ENCODE assay signal across 10 cellular contexts in genomic region chr1:93702828-93703183, GRCh38. TPM values are rescaled to one million over a fixed set of nuclear protein-coding genes. Genes with fewer than 3 reads are reported as not detected.
DNase-seq lines count a peak whose midpoint lies in the region; ATAC-seq, FAIRE-seq and TF ChIP-seq lines count a peak whose summit lies in the region.
"Had no signal": no experiment of that assay in that cellular context is flagged by ENCODE, and none has a peak within 500 bp of the region (broad histone marks: within the 10 kb centered on the region; RNA-seq: fewer than 3 reads in every experiment).

No MANE protein-coding gene starts in this region.

- peaks cover 60% of the 10 kb centered on the region for H3K4me1 Mint-ChIP-seq in stimulated activated memory B cell treated with anti-CD40 and anti-IgM and Interleukin-4, amounts not matched to agents 10 μg/mL and 1 μg/mL and 100 μg/mL, for 72 hours

- no peaks in the 10 kb centered on the region for H3K9me3 Mint-ChIP-seq in stimulated activated memory B cell treated with anti-CD40 and anti-IgM and Interleukin-4, amounts not matched to agents 10 μg/mL and 1 μg/mL and 100 μg/mL, for 72 hours
- H3K9me3 Mint-ChIP-seq: central memory CD8-positive, alpha-beta T cell had no signal

- FAIRE-seq in GM18507 (lab: Jason Lieb, UNC): peak; percentile 57

- no peaks in the 10 kb centered on the region for H3K27me3 Mint-ChIP-seq in stimulated activated memory B cell treated with anti-CD40 and anti-IgM and Interleukin-4, amounts not matched to agents 10 μg/mL and 1 μg/mL and 100 μg/mL, for 72 hours
- H3K27me3 Mint-ChIP-seq: central memory CD8-positive, alpha-beta T cell had no signal

- ATAC-seq in SK-N-SH treated with all-trans-retinoic acid at 6 μM for 48 hours (peak; percentile 48), left cardiac atrium (peak; percentile 3 to 10), GM21360 (IDR thresholded peaks at IDR 0.05; ENCODE audit: unreplicated experiment) (no peak), GM21717 (IDR thresholded peaks at IDR 0.05; ENCODE audit: unreplicated experiment) (no peak)
- ATAC-seq in stimulated activated memory B cell treated with anti-CD40 and anti-IgM and Interleukin-4, amounts not matched to agents 10 μg/mL and 1 μg/mL and 100 μg/mL, for 72 hours: no peak

- no peak for DNase-seq in GM18507 (ENCODE audit: extremely low spot score, insufficient read length, low read depth)
- DNase-seq in left cardiac atrium: no peak
- DNase-seq in AG08395 (ENCODE audit: low spot score): no peak
- no peak for DNase-seq in NCI-H524 treated with DMSO at 0.1 percent for 48 hours (lab: John Stamatoyannopoulos, UW)
- DNase-seq: activated gamma-delta T cell treated with Interleukin-2 at 50 U/mL for 16 hours had no signal

- no peaks in the 10 kb centered on the region for H3K36me3 Mint-ChIP-seq in stimulated activated memory B cell treated with anti-CD40 and anti-IgM and Interleukin-4, amounts not matched to agents 10 μg/mL and 1 μg/mL and 100 μg/mL, for 72 hours

- intact Hi-C loops in left cardiac atrium (cut with DNase I): no loop called here

- H3K27ac Mint-ChIP-seq in stimulated activated memory B cell treated with anti-CD40 and anti-IgM and Interleukin-4, amounts not matched to agents 10 μg/mL and 1 μg/mL and 100 μg/mL, for 72 hours: peak overlapping the region; percentile 91

- no peak overlapping the region for H3K4me3 Mint-ChIP-seq in stimulated activated memory B cell treated with anti-CD40 and anti-IgM and Interleukin-4, amounts not matched to agents 10 μg/mL and 1 μg/mL and 100 μg/mL, for 72 hours
- H3K4me3 Mint-ChIP-seq: central memory CD8-positive, alpha-beta T cell had no signal

TF ChIP-seq in SK-N-SH treated with all-trans-retinoic acid at 6 μM for 48 hours, 23 proteins besides CTCF, POLR2A, EP300 and RAD21:
- no peak for TF ChIP-seq BACH2 (CRISPR knock-in tag; IDR thresholded peaks at IDR 0.05; ENCODE audit: borderline replicate concordance)
- TF ChIP-seq GLIS3 (CRISPR knock-in tag; IDR thresholded peaks at IDR 0.05): no peak
- no peak for TF ChIP-seq CSDC2 (CRISPR knock-in tag; IDR thresholded peaks at IDR 0.05)
- TF ChIP-seq TCF4 (CRISPR knock-in tag; IDR thresholded peaks at IDR 0.05; ENCODE audit: borderline replicate concordance): no peak
- TF ChIP-seq, protein P1, sequence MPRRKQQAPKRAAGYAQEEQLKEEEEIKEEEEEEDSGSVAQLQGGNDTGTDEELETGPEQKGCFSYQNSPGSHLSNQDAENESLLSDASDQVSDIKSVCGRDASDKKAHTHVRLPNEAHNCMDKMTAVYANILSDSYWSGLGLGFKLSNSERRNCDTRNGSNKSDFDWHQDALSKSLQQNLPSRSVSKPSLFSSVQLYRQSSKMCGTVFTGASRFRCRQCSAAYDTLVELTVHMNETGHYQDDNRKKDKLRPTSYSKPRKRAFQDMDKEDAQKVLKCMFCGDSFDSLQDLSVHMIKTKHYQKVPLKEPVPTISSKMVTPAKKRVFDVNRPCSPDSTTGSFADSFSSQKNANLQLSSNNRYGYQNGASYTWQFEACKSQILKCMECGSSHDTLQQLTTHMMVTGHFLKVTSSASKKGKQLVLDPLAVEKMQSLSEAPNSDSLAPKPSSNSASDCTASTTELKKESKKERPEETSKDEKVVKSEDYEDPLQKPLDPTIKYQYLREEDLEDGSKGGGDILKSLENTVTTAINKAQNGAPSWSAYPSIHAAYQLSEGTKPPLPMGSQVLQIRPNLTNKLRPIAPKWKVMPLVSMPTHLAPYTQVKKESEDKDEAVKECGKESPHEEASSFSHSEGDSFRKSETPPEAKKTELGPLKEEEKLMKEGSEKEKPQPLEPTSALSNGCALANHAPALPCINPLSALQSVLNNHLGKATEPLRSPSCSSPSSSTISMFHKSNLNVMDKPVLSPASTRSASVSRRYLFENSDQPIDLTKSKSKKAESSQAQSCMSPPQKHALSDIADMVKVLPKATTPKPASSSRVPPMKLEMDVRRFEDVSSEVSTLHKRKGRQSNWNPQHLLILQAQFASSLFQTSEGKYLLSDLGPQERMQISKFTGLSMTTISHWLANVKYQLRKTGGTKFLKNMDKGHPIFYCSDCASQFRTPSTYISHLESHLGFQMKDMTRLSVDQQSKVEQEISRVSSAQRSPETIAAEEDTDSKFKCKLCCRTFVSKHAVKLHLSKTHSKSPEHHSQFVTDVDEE (CRISPR knock-in tag; IDR thresholded peaks at IDR 0.05): 0 out of 2 replicates have a peak, but pooled peaks have one; percentile 1

RNA-seq across cellular contexts. Expression of gene BCAR3, which starts 21.2 kb away (rescaled TPM):
- total RNA-seq in left cardiac atrium: 10 to 100 TPM; 12.4 to 17.5 TPM

Comparison
In these comparisons a context has a peak if more than half of its experiments do, and no peak if none do; other contexts are left out.
1. ATAC-seq: peak in SK-N-SH treated with all-trans-retinoic acid at 6 μM for 48 hours (single experiment) and left cardiac atrium (2 of 2); none in stimulated activated memory B cell treated with anti-CD40 and anti-IgM and Interleukin-4, amounts not matched to agents 10 μg/mL and 1 μg/mL and 100 μg/mL, for 72 hours (single experiment), GM21360 (single experiment) and GM21717 (single experiment).